Comparison of ENCODE assay signal across 1 cellular context in the genomic region with DNA sequence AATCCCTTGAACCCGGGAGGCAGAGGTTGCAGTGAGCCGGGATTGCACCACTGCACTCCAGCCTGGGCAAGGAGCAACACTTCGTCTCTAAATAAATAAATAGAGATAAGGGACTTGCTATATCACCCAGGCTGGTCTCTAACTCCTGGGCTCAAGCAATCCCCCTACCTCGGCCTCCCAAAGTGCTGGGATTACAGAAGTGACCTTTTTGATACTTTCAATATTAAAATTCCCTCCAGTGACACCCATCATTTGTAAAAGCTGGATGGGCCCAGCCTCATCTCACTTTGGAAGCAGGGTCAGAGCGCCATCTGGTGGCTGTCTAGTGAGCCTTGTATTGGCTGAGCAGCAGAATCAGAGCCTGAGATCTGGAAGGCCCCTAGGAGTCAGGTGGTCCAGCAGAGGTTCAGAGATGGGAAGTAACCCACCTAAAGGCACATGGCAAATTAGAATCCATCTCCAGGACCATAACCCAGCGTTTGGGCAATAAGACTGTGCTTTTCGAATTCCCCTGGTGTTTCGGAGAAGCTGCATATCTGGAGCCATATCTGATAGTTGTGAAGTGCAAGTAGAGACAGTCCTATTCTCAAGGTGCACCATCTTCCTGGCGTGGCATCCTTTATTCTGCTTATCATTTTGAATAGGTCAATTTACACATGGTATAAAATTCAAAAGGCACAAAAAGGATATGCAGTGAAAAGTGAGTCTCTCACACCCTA.
TF ChIP-seq lines count a peak whose summit lies in the region.

No MANE protein-coding gene starts in this region.

TF ChIP-seq in K562, 482 proteins besides CTCF, POLR2A, EP300 and RAD21 (continued from another document and continues in another):
- TF ChIP-seq, protein P1, sequence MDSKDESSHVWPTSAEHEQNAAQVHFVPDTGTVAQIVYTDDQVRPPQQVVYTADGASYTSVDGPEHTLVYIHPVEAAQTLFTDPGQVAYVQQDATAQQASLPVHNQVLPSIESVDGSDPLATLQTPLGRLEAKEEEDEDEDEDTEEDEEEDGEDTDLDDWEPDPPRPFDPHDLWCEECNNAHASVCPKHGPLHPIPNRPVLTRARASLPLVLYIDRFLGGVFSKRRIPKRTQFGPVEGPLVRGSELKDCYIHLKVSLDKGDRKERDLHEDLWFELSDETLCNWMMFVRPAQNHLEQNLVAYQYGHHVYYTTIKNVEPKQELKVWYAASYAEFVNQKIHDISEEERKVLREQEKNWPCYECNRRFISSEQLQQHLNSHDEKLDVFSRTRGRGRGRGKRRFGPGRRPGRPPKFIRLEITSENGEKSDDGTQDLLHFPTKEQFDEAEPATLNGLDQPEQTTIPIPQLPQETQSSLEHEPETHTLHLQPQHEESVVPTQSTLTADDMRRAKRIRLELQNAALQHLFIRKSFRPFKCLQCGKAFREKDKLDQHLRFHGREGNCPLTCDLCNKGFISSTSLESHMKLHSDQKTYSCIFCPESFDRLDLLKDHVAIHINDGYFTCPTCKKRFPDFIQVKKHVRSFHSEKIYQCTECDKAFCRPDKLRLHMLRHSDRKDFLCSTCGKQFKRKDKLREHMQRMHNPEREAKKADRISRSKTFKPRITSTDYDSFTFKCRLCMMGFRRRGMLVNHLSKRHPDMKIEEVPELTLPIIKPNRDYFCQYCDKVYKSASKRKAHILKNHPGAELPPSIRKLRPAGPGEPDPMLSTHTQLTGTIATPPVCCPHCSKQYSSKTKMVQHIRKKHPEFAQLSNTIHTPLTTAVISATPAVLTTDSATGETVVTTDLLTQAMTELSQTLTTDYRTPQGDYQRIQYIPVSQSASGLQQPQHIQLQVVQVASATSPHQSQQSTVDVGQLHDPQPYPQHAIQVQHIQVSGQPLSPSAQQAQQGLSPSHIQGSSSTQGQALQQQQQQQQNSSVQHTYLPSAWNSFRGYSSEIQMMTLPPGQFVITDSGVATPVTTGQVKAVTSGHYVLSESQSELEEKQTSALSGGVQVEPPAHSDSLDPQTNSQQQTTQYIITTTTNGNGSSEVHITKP (IDR thresholded peaks at IDR 0.05; ENCODE audit: partially characterized antibody), result peak; percentile 92
- TF ChIP-seq, protein P2, sequence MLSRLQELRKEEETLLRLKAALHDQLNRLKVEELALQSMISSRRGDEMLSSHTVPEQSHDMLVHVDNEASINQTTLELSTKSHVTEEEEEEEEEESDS (CRISPR knock-in tag; IDR thresholded peaks at IDR 0.05), result no peak
- TF ChIP-seq, protein P3, sequence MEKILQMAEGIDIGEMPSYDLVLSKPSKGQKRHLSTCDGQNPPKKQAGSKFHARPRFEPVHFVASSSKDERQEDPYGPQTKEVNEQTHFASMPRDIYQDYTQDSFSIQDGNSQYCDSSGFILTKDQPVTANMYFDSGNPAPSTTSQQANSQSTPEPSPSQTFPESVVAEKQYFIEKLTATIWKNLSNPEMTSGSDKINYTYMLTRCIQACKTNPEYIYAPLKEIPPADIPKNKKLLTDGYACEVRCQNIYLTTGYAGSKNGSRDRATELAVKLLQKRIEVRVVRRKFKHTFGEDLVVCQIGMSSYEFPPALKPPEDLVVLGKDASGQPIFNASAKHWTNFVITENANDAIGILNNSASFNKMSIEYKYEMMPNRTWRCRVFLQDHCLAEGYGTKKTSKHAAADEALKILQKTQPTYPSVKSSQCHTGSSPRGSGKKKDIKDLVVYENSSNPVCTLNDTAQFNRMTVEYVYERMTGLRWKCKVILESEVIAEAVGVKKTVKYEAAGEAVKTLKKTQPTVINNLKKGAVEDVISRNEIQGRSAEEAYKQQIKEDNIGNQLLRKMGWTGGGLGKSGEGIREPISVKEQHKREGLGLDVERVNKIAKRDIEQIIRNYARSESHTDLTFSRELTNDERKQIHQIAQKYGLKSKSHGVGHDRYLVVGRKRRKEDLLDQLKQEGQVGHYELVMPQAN (IDR thresholded peaks at IDR 0.05; ENCODE audit: borderline replicate concordance), result no peak
- TF ChIP-seq, protein P4, sequence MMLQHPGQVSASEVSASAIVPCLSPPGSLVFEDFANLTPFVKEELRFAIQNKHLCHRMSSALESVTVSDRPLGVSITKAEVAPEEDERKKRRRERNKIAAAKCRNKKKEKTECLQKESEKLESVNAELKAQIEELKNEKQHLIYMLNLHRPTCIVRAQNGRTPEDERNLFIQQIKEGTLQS (IDR thresholded peaks at IDR 0.05), result no peak
- TF ChIP-seq, protein P4 (CRISPR knock-in tag; conservative IDR thresholded peaks at IDR 0.05), result no peak
- TF ChIP-seq MEF2D (tag; conservative IDR thresholded peaks at IDR 0.05; ENCODE audit: low read depth), result no peak
- peak; percentile 63; the same call in 1 of the 2 replicates for TF ChIP-seq CC2D1A (IDR thresholded peaks at IDR 0.05)
- 0 out of 2 replicates have a peak, but pooled peaks have one; percentile 16 for TF ChIP-seq TEAD4 (IDR thresholded peaks at IDR 0.05; ENCODE audit: low read length)
- no peak for TF ChIP-seq TEAD4 (CRISPR knock-in tag; IDR thresholded peaks at IDR 0.05; ENCODE audit: borderline replicate concordance)
- no peak for TF ChIP-seq HDAC8 (tag; IDR thresholded peaks at IDR 0.05)
- TF ChIP-seq ZNF217 (CRISPR knock-in tag; IDR thresholded peaks at IDR 0.05), result no peak
- TF ChIP-seq, protein P5, sequence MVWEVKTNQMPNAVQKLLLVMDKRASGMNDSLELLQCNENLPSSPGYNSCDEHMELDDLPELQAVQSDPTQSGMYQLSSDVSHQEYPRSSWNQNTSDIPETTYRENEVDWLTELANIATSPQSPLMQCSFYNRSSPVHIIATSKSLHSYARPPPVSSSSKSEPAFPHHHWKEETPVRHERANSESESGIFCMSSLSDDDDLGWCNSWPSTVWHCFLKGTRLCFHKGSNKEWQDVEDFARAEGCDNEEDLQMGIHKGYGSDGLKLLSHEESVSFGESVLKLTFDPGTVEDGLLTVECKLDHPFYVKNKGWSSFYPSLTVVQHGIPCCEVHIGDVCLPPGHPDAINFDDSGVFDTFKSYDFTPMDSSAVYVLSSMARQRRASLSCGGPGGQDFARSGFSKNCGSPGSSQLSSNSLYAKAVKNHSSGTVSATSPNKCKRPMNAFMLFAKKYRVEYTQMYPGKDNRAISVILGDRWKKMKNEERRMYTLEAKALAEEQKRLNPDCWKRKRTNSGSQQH (CRISPR knock-in tag; IDR thresholded peaks at IDR 0.05), result no peak
- 0 out of 4 replicates have a peak, but pooled peaks of 1 of the 2 experiments have one; percentile 29 for TF ChIP-seq MAZ (CRISPR knock-in tag; conservative IDR thresholded peaks at IDR 0.05 in 1 of 2, IDR thresholded peaks at IDR 0.05 in 1 of 2)
- TF ChIP-seq, protein P6, sequence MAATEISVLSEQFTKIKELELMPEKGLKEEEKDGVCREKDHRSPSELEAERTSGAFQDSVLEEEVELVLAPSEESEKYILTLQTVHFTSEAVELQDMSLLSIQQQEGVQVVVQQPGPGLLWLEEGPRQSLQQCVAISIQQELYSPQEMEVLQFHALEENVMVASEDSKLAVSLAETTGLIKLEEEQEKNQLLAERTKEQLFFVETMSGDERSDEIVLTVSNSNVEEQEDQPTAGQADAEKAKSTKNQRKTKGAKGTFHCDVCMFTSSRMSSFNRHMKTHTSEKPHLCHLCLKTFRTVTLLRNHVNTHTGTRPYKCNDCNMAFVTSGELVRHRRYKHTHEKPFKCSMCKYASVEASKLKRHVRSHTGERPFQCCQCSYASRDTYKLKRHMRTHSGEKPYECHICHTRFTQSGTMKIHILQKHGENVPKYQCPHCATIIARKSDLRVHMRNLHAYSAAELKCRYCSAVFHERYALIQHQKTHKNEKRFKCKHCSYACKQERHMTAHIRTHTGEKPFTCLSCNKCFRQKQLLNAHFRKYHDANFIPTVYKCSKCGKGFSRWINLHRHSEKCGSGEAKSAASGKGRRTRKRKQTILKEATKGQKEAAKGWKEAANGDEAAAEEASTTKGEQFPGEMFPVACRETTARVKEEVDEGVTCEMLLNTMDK (IDR thresholded peaks at IDR 0.05; ENCODE audit: borderline replicate concordance, insufficient read depth, low read depth, low read length, poor library complexity, severe bottlenecking), result peak; percentile 14
- TF ChIP-seq SMC3 (conservative IDR thresholded peaks at IDR 0.05; ENCODE audit: insufficient read depth, low read depth, low read length), result peak; percentile 93
- TF ChIP-seq CTBP1 (IDR thresholded peaks at IDR 0.05; ENCODE audit: borderline replicate concordance), result 0 out of 2 replicates have a peak, but pooled peaks have one; percentile 27
- TF ChIP-seq, protein P7, sequence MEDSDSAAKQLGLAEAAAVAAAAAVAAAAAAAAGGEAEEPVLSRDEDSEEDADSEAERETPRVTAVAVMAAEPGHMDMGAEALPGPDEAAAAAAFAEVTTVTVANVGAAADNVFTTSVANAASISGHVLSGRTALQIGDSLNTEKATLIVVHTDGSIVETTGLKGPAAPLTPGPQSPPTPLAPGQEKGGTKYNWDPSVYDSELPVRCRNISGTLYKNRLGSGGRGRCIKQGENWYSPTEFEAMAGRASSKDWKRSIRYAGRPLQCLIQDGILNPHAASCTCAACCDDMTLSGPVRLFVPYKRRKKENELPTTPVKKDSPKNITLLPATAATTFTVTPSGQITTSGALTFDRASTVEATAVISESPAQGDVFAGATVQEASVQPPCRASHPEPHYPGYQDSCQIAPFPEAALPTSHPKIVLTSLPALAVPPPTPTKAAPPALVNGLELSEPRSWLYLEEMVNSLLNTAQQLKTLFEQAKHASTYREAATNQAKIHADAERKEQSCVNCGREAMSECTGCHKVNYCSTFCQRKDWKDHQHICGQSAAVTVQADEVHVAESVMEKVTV (CRISPR knock-in tag; IDR thresholded peaks at IDR 0.05), result peak; percentile 92
- no peak for TF ChIP-seq ZNF699 (CRISPR knock-in tag; IDR thresholded peaks at IDR 0.05; ENCODE audit: insufficient replicate concordance)
- 0 out of 4 replicates have a peak, but pooled peaks of 1 of the 2 experiments have one; percentile 8 for TF ChIP-seq TBL1XR1 (IDR thresholded peaks at IDR 0.05; ENCODE audit: low read length in 2 of 2)
- TF ChIP-seq, protein P8, sequence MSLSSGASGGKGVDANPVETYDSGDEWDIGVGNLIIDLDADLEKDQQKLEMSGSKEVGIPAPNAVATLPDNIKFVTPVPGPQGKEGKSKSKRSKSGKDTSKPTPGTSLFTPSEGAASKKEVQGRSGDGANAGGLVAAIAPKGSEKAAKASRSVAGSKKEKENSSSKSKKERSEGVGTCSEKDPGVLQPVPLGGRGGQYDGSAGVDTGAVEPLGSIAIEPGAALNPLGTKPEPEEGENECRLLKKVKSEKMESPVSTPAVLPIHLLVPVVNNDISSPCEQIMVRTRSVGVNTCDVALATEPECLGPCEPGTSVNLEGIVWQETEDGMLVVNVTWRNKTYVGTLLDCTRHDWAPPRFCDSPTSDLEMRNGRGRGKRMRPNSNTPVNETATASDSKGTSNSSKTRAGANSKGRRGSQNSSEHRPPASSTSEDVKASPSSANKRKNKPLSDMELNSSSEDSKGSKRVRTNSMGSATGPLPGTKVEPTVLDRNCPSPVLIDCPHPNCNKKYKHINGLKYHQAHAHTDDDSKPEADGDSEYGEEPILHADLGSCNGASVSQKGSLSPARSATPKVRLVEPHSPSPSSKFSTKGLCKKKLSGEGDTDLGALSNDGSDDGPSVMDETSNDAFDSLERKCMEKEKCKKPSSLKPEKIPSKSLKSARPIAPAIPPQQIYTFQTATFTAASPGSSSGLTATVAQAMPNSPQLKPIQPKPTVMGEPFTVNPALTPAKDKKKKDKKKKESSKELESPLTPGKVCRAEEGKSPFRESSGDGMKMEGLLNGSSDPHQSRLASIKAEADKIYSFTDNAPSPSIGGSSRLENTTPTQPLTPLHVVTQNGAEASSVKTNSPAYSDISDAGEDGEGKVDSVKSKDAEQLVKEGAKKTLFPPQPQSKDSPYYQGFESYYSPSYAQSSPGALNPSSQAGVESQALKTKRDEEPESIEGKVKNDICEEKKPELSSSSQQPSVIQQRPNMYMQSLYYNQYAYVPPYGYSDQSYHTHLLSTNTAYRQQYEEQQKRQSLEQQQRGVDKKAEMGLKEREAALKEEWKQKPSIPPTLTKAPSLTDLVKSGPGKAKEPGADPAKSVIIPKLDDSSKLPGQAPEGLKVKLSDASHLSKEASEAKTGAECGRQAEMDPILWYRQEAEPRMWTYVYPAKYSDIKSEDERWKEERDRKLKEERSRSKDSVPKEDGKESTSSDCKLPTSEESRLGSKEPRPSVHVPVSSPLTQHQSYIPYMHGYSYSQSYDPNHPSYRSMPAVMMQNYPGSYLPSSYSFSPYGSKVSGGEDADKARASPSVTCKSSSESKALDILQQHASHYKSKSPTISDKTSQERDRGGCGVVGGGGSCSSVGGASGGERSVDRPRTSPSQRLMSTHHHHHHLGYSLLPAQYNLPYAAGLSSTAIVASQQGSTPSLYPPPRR (CRISPR knock-in tag; IDR thresholded peaks at IDR 0.05; ENCODE audit: borderline replicate concordance), result no peak
- peak; percentile 33; the same call in 1 of the 2 replicates for TF ChIP-seq JUN (IDR thresholded peaks at IDR 0.05; ENCODE audit: borderline replicate concordance, low read depth, low read length)
- no peak for TF ChIP-seq JUN (CRISPR knock-in tag; IDR thresholded peaks at IDR 0.05; ENCODE audit: borderline replicate concordance)
- TF ChIP-seq ZC3H8 (IDR thresholded peaks at IDR 0.05), result no peak
- TF ChIP-seq ATF7 (IDR thresholded peaks at IDR 0.05), result peak; percentile 47; the same call in 1 of the 2 replicates
- TF ChIP-seq GATA2 (CRISPR knock-in tag; IDR thresholded peaks at IDR 0.05), result peak; percentile 81
- no peak for TF ChIP-seq RBM22 (IDR thresholded peaks at IDR 0.05; ENCODE audit: low read depth, low read length, poor library complexity, severe bottlenecking)
- peak; percentile 20; the same call in 1 of the 2 replicates for TF ChIP-seq BHLHE40 (IDR thresholded peaks at IDR 0.05; ENCODE audit: low read length)
- TF ChIP-seq, protein P9, sequence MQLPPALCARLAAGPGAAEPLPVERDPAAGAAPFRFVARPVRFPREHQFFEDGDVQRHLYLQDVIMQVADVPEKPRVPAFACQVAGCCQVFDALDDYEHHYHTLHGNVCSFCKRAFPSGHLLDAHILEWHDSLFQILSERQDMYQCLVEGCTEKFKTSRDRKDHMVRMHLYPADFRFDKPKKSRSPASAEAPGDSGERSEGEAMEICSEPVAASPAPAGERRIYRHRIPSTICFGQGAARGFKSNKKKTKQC (CRISPR knock-in tag; IDR thresholded peaks at IDR 0.05), result no peak
- TF ChIP-seq ZNF77 (CRISPR knock-in tag; IDR thresholded peaks at IDR 0.05), result no peak
- no peak for TF ChIP-seq COPS2 (conservative IDR thresholded peaks at IDR 0.05)
- TF ChIP-seq JUND (IDR thresholded peaks at IDR 0.05; ENCODE audit: borderline replicate concordance, low read depth, low read length), result peak; percentile 40; the same call in 1 of the 2 replicates
- no peak for TF ChIP-seq JUND (tag; IDR thresholded peaks at IDR 0.05; ENCODE audit: borderline replicate concordance, low read depth, low read length)
- TF ChIP-seq GABPB1 (CRISPR knock-in tag; IDR thresholded peaks at IDR 0.05), result 0 out of 2 replicates have a peak, but pooled peaks have one; percentile 24
- TF ChIP-seq ZKSCAN1 (IDR thresholded peaks at IDR 0.05; ENCODE audit: low read depth, low read length), result peak; percentile 76; the same call in 1 of the 2 replicates
- TF ChIP-seq ZNF561 (CRISPR knock-in tag; conservative IDR thresholded peaks at IDR 0.05), result no peak
